11 cellular contexts compared by ENCODE assay signal in genomic region chr10:24944512-24945255, GRCh38. TPM values are rescaled to one million over a fixed set of nuclear protein-coding genes. Genes with fewer than 3 reads are reported as not detected.
DNase-seq lines count a peak whose midpoint lies in the region; FAIRE-seq and TF ChIP-seq lines count a peak whose summit lies in the region.
"Had no signal": no experiment of that assay in that cellular context is flagged by ENCODE, and none has a peak within 500 bp of the region (broad histone marks: within the 10 kb centered on the region; RNA-seq: fewer than 3 reads in every experiment).

No MANE protein-coding gene starts in this region.

- H3K36me3 Mint-ChIP-seq in activated T-cell treated with anti-CD3 and anti-CD28 coated beads, Interleukin-2, amount 50 U/mL, for 24 hours (ENCODE audit: low read depth): no peaks in the 10 kb centered on the region
- no peaks in the 10 kb centered on the region for H3K36me3 Mint-ChIP-seq in CD4-positive, alpha-beta memory T cell

- H3K27ac ChIP-seq in RWPE1 (peak overlapping the region; percentile 61), small intestine (ENCODE audit: low read depth in 1 of 2, low read length in 1 of 2) (peak overlapping the region; percentile 52 to 61)
- no peak overlapping the region for H3K27ac ChIP-seq in CD4-positive, alpha-beta memory T cell (ENCODE audit: low read depth, low read length)

- H3K27me3 ChIP-seq in small intestine (ENCODE audit: control insufficient read depth in 2 of 2, insufficient read depth in 2 of 2, low read length in 2 of 2): no peaks in the 10 kb centered on the region
- no peaks in the 10 kb centered on the region for H3K27me3 ChIP-seq in CD4-positive, alpha-beta memory T cell (ENCODE audit: insufficient read depth, low read length)

- no peak overlapping the region for H3K4me3 Mint-ChIP-seq in activated T-cell treated with anti-CD3 and anti-CD28 coated beads, Interleukin-2, amount 50 U/mL, for 24 hours
- H3K4me3 Mint-ChIP-seq in CD4-positive, alpha-beta memory T cell: no peak overlapping the region
- H3K4me3 Mint-ChIP-seq: neural crest cell had no signal

- H3K4me1 Mint-ChIP-seq in activated T-cell treated with anti-CD3 and anti-CD28 coated beads, Interleukin-2, amount 50 U/mL, for 24 hours (ENCODE audit: low read depth): peaks cover 13% of the 10 kb centered on the region
- H3K4me1 Mint-ChIP-seq in CD4-positive, alpha-beta memory T cell: peaks cover 9 to 12% (median 11%) of the 10 kb centered on the region in 4 donors

- intact Hi-C loops in CD4-positive, alpha-beta memory T cell (cut with micrococcal nuclease): loop anchor here (10.0 kb wide), 1 partner anchor 120 kb away; no protein-coding TSS in a partner anchor

- no peak overlapping the region for H3K27ac Mint-ChIP-seq in activated T-cell treated with anti-CD3 and anti-CD28 coated beads, Interleukin-2, amount 50 U/mL, for 24 hours
- no peak overlapping the region for H3K27ac Mint-ChIP-seq in CD4-positive, alpha-beta memory T cell

- no peaks in the 10 kb centered on the region for H3K27me3 Mint-ChIP-seq in activated T-cell treated with anti-CD3 and anti-CD28 coated beads, Interleukin-2, amount 50 U/mL, for 24 hours
- H3K27me3 Mint-ChIP-seq in CD4-positive, alpha-beta memory T cell: no peaks in the 10 kb centered on the region

- H3K9me3 Mint-ChIP-seq in activated T-cell treated with anti-CD3 and anti-CD28 coated beads, Interleukin-2, amount 50 U/mL, for 24 hours: no peaks in the 10 kb centered on the region
- peaks cover 0 to 4% (median 0%) of the 10 kb centered on the region in 8 donors for H3K9me3 Mint-ChIP-seq in CD4-positive, alpha-beta memory T cell
- H3K9me3 Mint-ChIP-seq: neural crest cell had no signal

- H3K36me3 ChIP-seq in small intestine (ENCODE audit: control insufficient read depth in 2 of 2, insufficient read depth in 2 of 2, low read length in 2 of 2): no peaks in the 10 kb centered on the region
- H3K36me3 ChIP-seq in CD4-positive, alpha-beta memory T cell (ENCODE audit: insufficient read depth, low read length): no peaks in the 10 kb centered on the region

- H3K4me3 ChIP-seq in fibroblast of mammary gland (ENCODE audit: control insufficient read depth, low read depth, low read length): no peak overlapping the region
- H3K4me3 ChIP-seq in small intestine (ENCODE audit: low read depth in 1 of 2, low read length in 2 of 2): no peak overlapping the region
- H3K4me3 ChIP-seq in CD4-positive, alpha-beta memory T cell (ENCODE audit: low read length in 2 of 2): no peak overlapping the region

- CTCF ChIA-PET in RWPE1 (lab: Yijun Ruan, JAX): interaction anchor here (0.6 to 1.0 kb wide), 4 partner anchors 55 to 344 kb away, joined by 3 to 4 read pairs (median 3); no protein-coding TSS in a partner anchor
- CTCF ChIA-PET in CD4-positive, alpha-beta memory T cell (lab: Charles Lee; ENCODE audit: partially characterized antibody): no interaction called here

- no peaks in the 10 kb centered on the region for H3K9me3 ChIP-seq in small intestine (ENCODE audit: control insufficient read depth, low read depth)
- H3K9me3 ChIP-seq in CD4-positive, alpha-beta memory T cell (ENCODE audit: control insufficient read depth in 1 of 2, low read length in 2 of 2): no peaks in the 10 kb centered on the region

- DNase-seq in NCI-H2171 treated with DMSO at 0.1 percent for 48 hours (lab: John Stamatoyannopoulos, UW) (peak; percentile 51), NCI-H2171 (lab: John Stamatoyannopoulos, UW) (no peak), RWPE1 (ENCODE audit: low spot score) (peak; percentile 89), fibroblast of mammary gland (ENCODE audit: low read depth) (peak; percentile 92), small intestine (peak; percentile 97), NCI-H1092 treated with DMSO at 0.1 percent for 48 hours (lab: John Stamatoyannopoulos, UW) (no peak)
- DNase-seq in activated T-cell treated with anti-CD3 and anti-CD28 coated beads, Interleukin-2, amount 50 U/mL, for 24 hours: no peak
- no peak for DNase-seq in CD4-positive, alpha-beta memory T cell
- DNase-seq: SW 1271 had no signal

- TF ChIP-seq CTCF in RWPE1 (conservative IDR thresholded peaks at IDR 0.05; ENCODE audit: low read depth) (no peak), fibroblast of mammary gland (conservative IDR thresholded peaks at IDR 0.05; ENCODE audit: control insufficient read depth, insufficient read depth, low read depth, low read length) (peak; percentile 21)

- FAIRE-seq in small intestine (lab: Jason Lieb, UNC): no peak
- FAIRE-seq: A204.1 had no signal

- 33 to 71% (median 47%) methylated on average over 11 of the region's 11 CpGs for WGBS in small intestine, 3 donors

- POLR2A ChIA-PET in RWPE1 (lab: Yijun Ruan, JAX; ENCODE audit: low non-redundant PET): no interaction called here
- POLR2A ChIA-PET in CD4-positive, alpha-beta memory T cell (lab: Charles Lee; ENCODE audit: partially characterized antibody): no interaction called here

- no peaks in the 10 kb centered on the region for H3K4me1 ChIP-seq in small intestine (ENCODE audit: control insufficient read depth in 2 of 2, insufficient read depth in 1 of 2, low read depth in 1 of 2, low read length in 1 of 2)
- peaks cover 6% of the 10 kb centered on the region for H3K4me1 ChIP-seq in CD4-positive, alpha-beta memory T cell (ENCODE audit: insufficient read depth, low read length)

RNA-seq across cellular contexts. Expression of gene PRTFDC1, which starts 7.7 kb away (rescaled TPM):
- 10 to 100 TPM in 2 of 3 donors, 1 to 10 TPM in 1; 9.7 to 14.2 (median 11.6) TPM for polyA plus RNA-seq in small intestine
- under 1 TPM; 0.23 to 0.97 TPM for total RNA-seq in CD4-positive, alpha-beta memory T cell
- under 1 TPM; 0.21 to 0.39 TPM for polyA plus RNA-seq in CD4-positive, alpha-beta memory T cell

Comparison
In these comparisons a context has a peak if more than half of its experiments do, and no peak if none do; other contexts are left out.
1. DNase-seq: peak in NCI-H2171 treated with DMSO at 0.1 percent for 48 hours (single experiment), RWPE1 (single experiment), fibroblast of mammary gland (single experiment) and small intestine (single experiment); none in NCI-H2171 (single experiment), NCI-H1092 treated with DMSO at 0.1 percent for 48 hours (single experiment), activated T-cell treated with anti-CD3 and anti-CD28 coated beads, Interleukin-2, amount 50 U/mL, for 24 hours (single experiment) and CD4-positive, alpha-beta memory T cell (0 of 5).
2. RNA of gene PRTFDC1, which starts 7.7 kb away (polyA plus RNA-seq): 9.7 to 14.2 TPM in small intestine; 0.21 to 0.39 TPM in CD4-positive, alpha-beta memory T cell; every median in the first group is over 4 times any median in the second.